In the genomic region with DNA sequence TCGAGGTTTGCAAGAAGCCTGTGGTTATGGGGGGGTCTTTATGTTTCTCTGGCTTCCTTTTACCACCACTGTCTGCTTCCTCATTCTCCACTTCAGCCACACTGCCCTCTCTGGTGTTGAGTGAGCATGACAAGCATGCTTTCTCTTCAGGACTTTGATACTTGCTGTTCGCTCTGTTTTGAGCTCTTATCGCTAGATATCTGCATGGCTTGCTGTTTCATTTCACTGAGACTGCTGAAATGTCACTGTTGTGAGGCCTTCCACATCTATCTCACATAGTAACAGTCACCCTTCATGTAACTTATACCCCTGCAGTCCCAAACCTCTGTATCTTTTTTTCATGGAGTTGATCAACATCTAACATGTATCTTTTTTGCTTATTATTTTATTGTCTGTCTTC, we compare ENCODE assay signal across 10 cellular contexts. TPM values are rescaled to one million over a fixed set of nuclear protein-coding genes. Genes with fewer than 3 reads are reported as not detected.
DNase-seq lines count a peak whose midpoint lies in the region; ATAC-seq and TF ChIP-seq lines count a peak whose summit lies in the region.
"Had no signal": no experiment of that assay in that cellular context is flagged by ENCODE, and none has a peak within 500 bp of the region (broad histone marks: within the 10 kb centered on the region; RNA-seq: fewer than 3 reads in every experiment).

No MANE protein-coding gene starts in this region.

- WGBS in thyroid gland, 2 donors = 53 to 59% methylated on average over 3 of the region's 3 CpGs

- no peaks in the 10 kb centered on the region for H3K4me1 Mint-ChIP-seq in chondrocyte (ENCODE audit: low read depth)

- H3K9me3 Mint-ChIP-seq in chondrocyte (ENCODE audit: low read depth) = peaks cover 5% of the 10 kb centered on the region

- H3K4me3 ChIP-seq in lower lobe of right lung (no peak overlapping the region), thyroid gland (replicated peaks in 1 of 3) (no peak overlapping the region)
- H3K4me3 ChIP-seq: BLaER1 treated with 17β-estradiol and CSF1 and Interleukin-3, amounts not matched to agents 10 nM and 100 nM had no signal

- peaks cover 9% of the 10 kb centered on the region for H3K36me3 Mint-ChIP-seq in chondrocyte (ENCODE audit: low read depth)

- intact Hi-C loops in lower lobe of right lung (cut with DNase I) (no loop called here), thyroid gland (cut with DNase I) (no loop called here)

- no peaks in the 10 kb centered on the region for H3K27me3 Mint-ChIP-seq in chondrocyte (ENCODE audit: low read depth)
- H3K27me3 Mint-ChIP-seq: dendritic cell treated with granulocyte-macrophage colony-stimulating factor and Interleukin-4, amounts not matched to agents 40 ng/mL and 50 ng/mL, for 4 days had no signal

- DNase-seq in NCI-H1417 (lab: John Stamatoyannopoulos, UW) (peak; percentile 4 to 52 (median 17)), NCI-H1417 treated with DMSO at 0.1 percent for 48 hours (lab: John Stamatoyannopoulos, UW) (no peak), HUDEP-2 (lab: John Stamatoyannopoulos, UW; ENCODE audit: unreplicated experiment in 76 of 76) (peak in 63 of 76 experiments; percentile 2 to 76 (median 33)), chondrocyte (ENCODE audit: low spot score) (no peak), lower lobe of right lung (no peak), thyroid gland (peak; percentile 31 to 55)

- no peak overlapping the region for H3K4me3 Mint-ChIP-seq in chondrocyte (ENCODE audit: unreplicated experiment)
- H3K4me3 Mint-ChIP-seq: dendritic cell treated with granulocyte-macrophage colony-stimulating factor and Interleukin-4, amounts not matched to agents 40 ng/mL and 50 ng/mL, for 4 days had no signal

- ATAC-seq in GM21367 (IDR thresholded peaks at IDR 0.05; ENCODE audit: unreplicated experiment) = peak; percentile 95
- peak; percentile 96 for ATAC-seq in SK-N-SH treated with all-trans-retinoic acid at 6 μM for 48 hours
- ATAC-seq in lower lobe of right lung = peak; percentile 66 to 81

- H3K27ac Mint-ChIP-seq in chondrocyte (ENCODE audit: unreplicated experiment) = no peak overlapping the region
- H3K27ac Mint-ChIP-seq: dendritic cell treated with granulocyte-macrophage colony-stimulating factor and Interleukin-4, amounts not matched to agents 40 ng/mL and 50 ng/mL, for 4 days had no signal

- H3K36me3 ChIP-seq in lower lobe of right lung = peaks cover 6% of the 10 kb centered on the region
- H3K36me3 ChIP-seq in thyroid gland = peaks cover 0 to 17% of the 10 kb centered on the region in 2 donors

- TF ChIP-seq CTCF in chondrocyte (IDR thresholded peaks at IDR 0.05) (peak; percentile 76), lower lobe of right lung (IDR thresholded peaks at IDR 0.05) (peak; percentile 65), thyroid gland (IDR thresholded peaks at IDR 0.05) (peak; percentile 31 to 69 (median 52))

- TF ChIP-seq POLR2A in thyroid gland (IDR thresholded peaks at IDR 0.05) = no peak

- H3K27ac ChIP-seq in lower lobe of right lung (no peak overlapping the region), thyroid gland (no peak overlapping the region)
- H3K27ac ChIP-seq: BLaER1 treated with 17β-estradiol and CSF1 and Interleukin-3, amounts not matched to agents 10 nM and 100 nM had no signal

- H3K4me1 ChIP-seq in lower lobe of right lung (no peaks in the 10 kb centered on the region), thyroid gland (peaks cover 0 to 3% of the 10 kb centered on the region in 2 donors)
- H3K4me1 ChIP-seq: BLaER1 treated with 17β-estradiol and CSF1 and Interleukin-3, amounts not matched to agents 10 nM and 100 nM had no signal

- H3K9me3 ChIP-seq in lower lobe of right lung (peaks cover 8% of the 10 kb centered on the region), thyroid gland (no peaks in the 10 kb centered on the region)

- no peaks in the 10 kb centered on the region for H3K27me3 ChIP-seq in lower lobe of right lung (ENCODE audit: low read depth)
- H3K27me3 ChIP-seq in thyroid gland = no peaks in the 10 kb centered on the region
- H3K27me3 ChIP-seq: BLaER1 treated with 17β-estradiol and CSF1 and Interleukin-3, amounts not matched to agents 10 nM and 100 nM had no signal

TF ChIP-seq in SK-N-SH treated with all-trans-retinoic acid at 6 μM for 48 hours, 23 proteins besides CTCF, POLR2A, EP300 and RAD21:
- TF ChIP-seq TCF4 (CRISPR knock-in tag; IDR thresholded peaks at IDR 0.05; ENCODE audit: borderline replicate concordance) (peak; percentile 17; the same call in 1 of the 2 replicates), ZNF70 (CRISPR knock-in tag; IDR thresholded peaks at IDR 0.05) (no peak)

RNA-seq across cellular contexts. Expression of gene TMEM135, which starts 59.8 kb away (rescaled TPM):
- 13.3 to 22.9 TPM (median 16.8 TPM) in 3 replicates for total RNA-seq in chondrocyte
- 22.3 TPM for total RNA-seq in lower lobe of right lung
- 10 to 100 TPM; 17.2 to 69.6 (median 33.0) TPM for total RNA-seq in thyroid gland

Comparison
In these comparisons a context has a peak if more than half of its experiments do, and no peak if none do; other contexts are left out.
1. DNase-seq: peak in NCI-H1417 (3 of 3), HUDEP-2 (63 of 76) and thyroid gland (2 of 2); none in NCI-H1417 treated with DMSO at 0.1 percent for 48 hours (single experiment), chondrocyte (single experiment) and lower lobe of right lung (single experiment).
2. Peak in every context shown above with its lines, with median percentiles within 50 percentile points of each other: ATAC-seq and CTCF ChIP-seq.